ENCODE assay signal across 1 cellular context in genomic region chr2:18425186-18425585, GRCh38.
TF ChIP-seq lines count a peak whose summit lies in the region.

No MANE protein-coding gene starts in this region.

TF ChIP-seq in IMR-90, 13 proteins besides CTCF, POLR2A, EP300 and RAD21:
- TF ChIP-seq ELK1 (IDR thresholded peaks at IDR 0.05; ENCODE audit: borderline replicate concordance, low read depth, low read length) (no peak), FOS (IDR thresholded peaks at IDR 0.05; ENCODE audit: low read depth, low read length) (no peak), CHD1 (IDR thresholded peaks at IDR 0.05; ENCODE audit: low read depth, low read length) (no peak), CEBPB (IDR thresholded peaks at IDR 0.05; ENCODE audit: low read depth, low read length) (no peak), MXI1 (IDR thresholded peaks at IDR 0.05; ENCODE audit: borderline replicate concordance, low read depth, low read length) (no peak), NFE2L2 (IDR thresholded peaks at IDR 0.05; ENCODE audit: low read depth, low read length) (no peak), BHLHE40 (IDR thresholded peaks at IDR 0.05; ENCODE audit: low read depth, low read length) (no peak), RCOR1 (IDR thresholded peaks at IDR 0.05; ENCODE audit: insufficient replicate concordance, low read length) (no peak), MAZ (IDR thresholded peaks at IDR 0.05; ENCODE audit: borderline replicate concordance, low read depth, low read length) (no peak), MAFK (IDR thresholded peaks at IDR 0.05; ENCODE audit: low read depth, low read length) (no peak), RFX5 (IDR thresholded peaks at IDR 0.05; ENCODE audit: low read depth, low read length) (no peak), SMC3 (IDR thresholded peaks at IDR 0.05; ENCODE audit: low read depth, low read length) (no peak)
- TF ChIP-seq, protein P1, sequence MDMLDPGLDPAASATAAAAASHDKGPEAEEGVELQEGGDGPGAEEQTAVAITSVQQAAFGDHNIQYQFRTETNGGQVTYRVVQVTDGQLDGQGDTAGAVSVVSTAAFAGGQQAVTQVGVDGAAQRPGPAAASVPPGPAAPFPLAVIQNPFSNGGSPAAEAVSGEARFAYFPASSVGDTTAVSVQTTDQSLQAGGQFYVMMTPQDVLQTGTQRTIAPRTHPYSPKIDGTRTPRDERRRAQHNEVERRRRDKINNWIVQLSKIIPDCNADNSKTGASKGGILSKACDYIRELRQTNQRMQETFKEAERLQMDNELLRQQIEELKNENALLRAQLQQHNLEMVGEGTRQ (IDR thresholded peaks at IDR 0.05; ENCODE audit: low read depth, low read length), result no peak
